In genomic region chr17:59652119-59652518, GRCh38 we compare ENCODE assay signal across 20 cellular contexts. TPM values are rescaled to one million over a fixed set of nuclear protein-coding genes. Genes with fewer than 3 reads are reported as not detected.
DNase-seq lines count a peak whose midpoint lies in the region; ATAC-seq and TF ChIP-seq lines count a peak whose summit lies in the region.
"Had no signal": no experiment of that assay in that cellular context is flagged by ENCODE, and none has a peak within 500 bp of the region (broad histone marks: within the 10 kb centered on the region; RNA-seq: fewer than 3 reads in every experiment).

No MANE protein-coding gene starts in this region.

- POLR2A ChIA-PET in MCF 10A (lab: Yijun Ruan, JAX), result interaction anchor here (0.6 to 1.2 kb wide), 5 partner anchors 9 to 56 kb away, joined by 3 read pairs; partner anchors contain the start of genes PTRH2 and VMP1

- H3K27ac Mint-ChIP-seq in MCF 10A (ENCODE audit: low read depth, unreplicated experiment), result no peak overlapping the region
- peak overlapping the region; percentile 33 for H3K27ac Mint-ChIP-seq in activated T-helper 17 cell treated with anti-CD3 and anti-CD28 coated beads, Interleukin-2, amount 50 U/mL, for 72 hours
- H3K27ac Mint-ChIP-seq in progenitor cell of endocrine pancreas, result no peak overlapping the region
- H3K27ac Mint-ChIP-seq: nephron had no signal

- DNase-seq in MCF 10A (ENCODE audit: unreplicated experiment), result peak; percentile 11
- no peak for DNase-seq in breast epithelium (ENCODE audit: low spot score in 2 of 2)
- peak; percentile 89 for DNase-seq in fibroblast of mammary gland (ENCODE audit: low read depth)
- DNase-seq in progenitor cell of endocrine pancreas (ENCODE audit: low spot score, unreplicated experiment), result no peak
- DNase-seq: activated CD4-positive, alpha-beta T cell treated with anti-CD3 and anti-CD28 coated beads for 4 hours; activated T-cell treated with anti-CD3 and anti-CD28 coated beads, Interleukin-2, amount 50 U/mL, for 1 hour; AML-193; anterior cingulate cortex; dorsolateral prefrontal cortex; gastrocnemius medialis; lower lobe of right lung; stimulated activated CD4-positive, alpha-beta T cell treated with anti-CD3 and anti-CD28 coated beads, Interleukin-4, amount 100 ng/mL, for 24 hours had no signal

- no peak overlapping the region for H3K4me3 Mint-ChIP-seq in MCF 10A (ENCODE audit: unreplicated experiment)
- H3K4me3 Mint-ChIP-seq in activated T-helper 17 cell treated with anti-CD3 and anti-CD28 coated beads, Interleukin-2, amount 50 U/mL, for 72 hours, result no peak overlapping the region
- H3K4me3 Mint-ChIP-seq in progenitor cell of endocrine pancreas (ENCODE audit: low read depth), result no peak overlapping the region
- H3K4me3 Mint-ChIP-seq: nephron had no signal

- H3K4me3 ChIP-seq in breast epithelium, result no peak overlapping the region
- no peak overlapping the region for H3K4me3 ChIP-seq in fibroblast of mammary gland (ENCODE audit: control insufficient read depth, low read depth, low read length)
- H3K4me3 ChIP-seq: dorsolateral prefrontal cortex, gastrocnemius medialis, lower lobe of right lung, right atrium auricular region, tibial nerve had no signal

- H3K4me1 Mint-ChIP-seq in MCF 10A (ENCODE audit: insufficient read depth, unreplicated experiment), result peaks cover 6% of the 10 kb centered on the region
- H3K4me1 Mint-ChIP-seq in activated T-helper 17 cell treated with anti-CD3 and anti-CD28 coated beads, Interleukin-2, amount 50 U/mL, for 72 hours, result peaks cover 21% of the 10 kb centered on the region
- H3K4me1 Mint-ChIP-seq in progenitor cell of endocrine pancreas (ENCODE audit: low read depth), result no peaks in the 10 kb centered on the region
- H3K4me1 Mint-ChIP-seq: nephron had no signal

- H3K36me3 Mint-ChIP-seq in MCF 10A (ENCODE audit: insufficient read depth, unreplicated experiment) (peaks cover 96% of the 10 kb centered on the region), progenitor cell of endocrine pancreas (ENCODE audit: insufficient read depth) (peaks cover 45% of the 10 kb centered on the region)
- peaks cover 100% of the 10 kb centered on the region for H3K36me3 Mint-ChIP-seq in activated T-helper 17 cell treated with anti-CD3 and anti-CD28 coated beads, Interleukin-2, amount 50 U/mL, for 72 hours (ENCODE audit: low read depth)

- no peaks in the 10 kb centered on the region for H3K9me3 Mint-ChIP-seq in MCF 10A (ENCODE audit: unreplicated experiment)
- no peaks in the 10 kb centered on the region for H3K9me3 Mint-ChIP-seq in activated T-helper 17 cell treated with anti-CD3 and anti-CD28 coated beads, Interleukin-2, amount 50 U/mL, for 72 hours
- H3K9me3 Mint-ChIP-seq in progenitor cell of endocrine pancreas (ENCODE audit: low read depth), result peaks cover 12% of the 10 kb centered on the region

- H3K4me1 ChIP-seq in breast epithelium, result no peaks in the 10 kb centered on the region
- H3K4me1 ChIP-seq: lower lobe of right lung, right atrium auricular region, tibial nerve had no signal

- no peaks in the 10 kb centered on the region for H3K27me3 Mint-ChIP-seq in MCF 10A (ENCODE audit: insufficient read depth, unreplicated experiment)
- no peaks in the 10 kb centered on the region for H3K27me3 Mint-ChIP-seq in activated T-helper 17 cell treated with anti-CD3 and anti-CD28 coated beads, Interleukin-2, amount 50 U/mL, for 72 hours
- no peaks in the 10 kb centered on the region for H3K27me3 Mint-ChIP-seq in progenitor cell of endocrine pancreas

- peaks cover 5% of the 10 kb centered on the region for H3K36me3 ChIP-seq in breast epithelium

- H3K27ac ChIP-seq in breast epithelium (no peak overlapping the region), temporal lobe (ENCODE audit: low read depth, low read length) (peak overlapping the region; percentile 17)
- H3K27ac ChIP-seq: gastrocnemius medialis, lower lobe of right lung, right atrium auricular region, tibial nerve had no signal

- no peak for ATAC-seq in activated T-helper 17 cell treated with anti-CD3 and anti-CD28 coated beads, Interleukin-2, amount 50 U/mL, for 72 hours (replicated peaks)
- no peak for ATAC-seq in GM18861 (IDR thresholded peaks at IDR 0.05; ENCODE audit: unreplicated experiment)
- ATAC-seq in GM19452 (IDR thresholded peaks at IDR 0.05; ENCODE audit: unreplicated experiment), result no peak
- ATAC-seq: gastrocnemius medialis, lower lobe of right lung, Right ventricle myocardium inferior had no signal

- CTCF ChIA-PET in MCF 10A (lab: Yijun Ruan, JAX), result interaction anchor here (0.8 kb wide), 1 partner anchor 335 kb away, joined by 3 read pairs; no protein-coding TSS in a partner anchor

- no peaks in the 10 kb centered on the region for H3K27me3 ChIP-seq in breast epithelium
- H3K27me3 ChIP-seq: dorsolateral prefrontal cortex, gastrocnemius medialis, right atrium auricular region, tibial nerve had no signal

- TF ChIP-seq CTCF in MCF 10A (IDR thresholded peaks at IDR 0.05; ENCODE audit: unreplicated experiment) (no peak), breast epithelium (IDR thresholded peaks at IDR 0.05) (no peak), fibroblast of mammary gland (conservative IDR thresholded peaks at IDR 0.05; ENCODE audit: control insufficient read depth, insufficient read depth, low read depth, low read length) (no peak), progenitor cell of endocrine pancreas (IDR thresholded peaks at IDR 0.05; ENCODE audit: unreplicated experiment) (no peak)

- H3K9me3 ChIP-seq in breast epithelium, result no peaks in the 10 kb centered on the region
- H3K9me3 ChIP-seq: gastrocnemius medialis, lower lobe of right lung, right atrium auricular region had no signal

- BruUV-seq in MCF 10A (replicated peaks; lab: Mats Ljungman, UMichigan), result no TSS peak

- intact Hi-C loops in MCF 10A (cut with micrococcal nuclease) (no loop called here), breast epithelium (cut with DNase I; ENCODE audit: low total_unique reads) (no loop called here)

- no peak for TF ChIP-seq POLR2A in breast epithelium (IDR thresholded peaks at IDR 0.05)

RNA-seq across cellular contexts. Expression of gene CLTC, which starts 32.4 kb away (rescaled TPM):
- total RNA-seq in MCF 10A (2022), result 240 and 288 TPM in 2 replicates
- 100 to 1,000 TPM; 199 to 231 (median 213) TPM for total RNA-seq in breast epithelium
- total RNA-seq in activated T-helper 17 cell treated with anti-CD3 and anti-CD28 coated beads, Interleukin-2, amount 50 U/mL, for 72 hours, result 100 to 1,000 TPM; 162 to 200 TPM
- total RNA-seq in temporal lobe, result 319 TPM
- total RNA-seq in progenitor cell of endocrine pancreas, result 185 and 195 TPM in 2 replicates

RNA-seq across cellular contexts. Expression of gene PTRH2, which starts 55.1 kb away (rescaled TPM):
- total RNA-seq in MCF 10A (2022), result 47.5 and 51.7 TPM in 2 replicates
- 10 to 100 TPM; 21.0 to 27.7 (median 26.5) TPM for total RNA-seq in breast epithelium
- 10 to 100 TPM; 32.4 to 48.6 TPM for total RNA-seq in activated T-helper 17 cell treated with anti-CD3 and anti-CD28 coated beads, Interleukin-2, amount 50 U/mL, for 72 hours
- total RNA-seq in temporal lobe, result 13.5 TPM
- 19.2 and 23.8 TPM in 2 replicates for total RNA-seq in progenitor cell of endocrine pancreas

RNA-seq across cellular contexts. Expression of gene VMP1, which starts 55.3 kb away (rescaled TPM):
- total RNA-seq in MCF 10A (2022), result 205 and 228 TPM in 2 replicates
- total RNA-seq in breast epithelium, result 100 to 1,000 TPM; 142 to 636 (median 489) TPM
- 100 to 1,000 TPM; 309 to 488 TPM for total RNA-seq in activated T-helper 17 cell treated with anti-CD3 and anti-CD28 coated beads, Interleukin-2, amount 50 U/mL, for 72 hours
- total RNA-seq in temporal lobe, result 162 TPM
- 162 and 177 TPM in 2 replicates for total RNA-seq in progenitor cell of endocrine pancreas

Comparison
In these comparisons a context has a peak if more than half of its experiments do, and no peak if none do; other contexts are left out.
1. DNase-seq: peak in MCF 10A (single experiment) and fibroblast of mammary gland (single experiment); none in breast epithelium (0 of 2) and progenitor cell of endocrine pancreas (single experiment).